Comparison of ENCODE assay signal across 1 cellular context in genomic region chr17:50585346-50585745, GRCh38.
TF ChIP-seq lines count a peak whose summit lies in the region.

No MANE protein-coding gene starts in this region.

TF ChIP-seq in GM23338, 12 proteins besides CTCF, POLR2A, EP300 and RAD21:
- TF ChIP-seq ZNF114 (CRISPR knock-in tag; IDR thresholded peaks at IDR 0.05) (no peak), STAT1 (IDR thresholded peaks at IDR 0.05; ENCODE audit: unreplicated experiment) (no peak), ETS1 (IDR thresholded peaks at IDR 0.05) (no peak), POLR2AphosphoS5 (IDR thresholded peaks at IDR 0.05; ENCODE audit: low read depth) (no peak), EZH2phosphoT487 (IDR thresholded peaks at IDR 0.05; ENCODE audit: unreplicated experiment) (no peak), ZNF331 (CRISPR knock-in tag; IDR thresholded peaks at IDR 0.05; ENCODE audit: low read depth) (no peak), ZNF462 (CRISPR knock-in tag; IDR thresholded peaks at IDR 0.05) (no peak), CREB1 (CRISPR knock-in tag; IDR thresholded peaks at IDR 0.05; ENCODE audit: low read depth) (no peak), EZH2 (IDR thresholded peaks at IDR 0.05; ENCODE audit: low read depth, unreplicated experiment) (no peak), REST (IDR thresholded peaks at IDR 0.05; ENCODE audit: unreplicated experiment) (no peak), JUNB (IDR thresholded peaks at IDR 0.05; ENCODE audit: unreplicated experiment) (no peak), NANOG (IDR thresholded peaks at IDR 0.05; ENCODE audit: borderline replicate concordance) (no peak)
